Comparison of ENCODE assay signal across 23 cellular contexts in genomic region chr5:174106997-174107655, GRCh38.
A peak's percentile ranks its signal among the peaks of the same experiment; 100 is the strongest.
DNase-seq lines count a peak whose midpoint lies in the region; TF ChIP-seq lines count a peak whose summit lies in the region.
"Had no signal": no experiment of that assay in that cellular context is flagged by ENCODE, and none has a peak within 500 bp of the region (broad histone marks: within the 10 kb centered on the region; RNA-seq: fewer than 3 reads in every experiment).

No MANE protein-coding gene starts in this region.

- H3K36me3 Mint-ChIP-seq in glutamatergic neuron (ENCODE audit: unreplicated experiment) (no peaks in the 10 kb centered on the region), neural progenitor cell (no peaks in the 10 kb centered on the region)
- H3K36me3 Mint-ChIP-seq: CD8-positive, alpha-beta T cell had no signal

- TF ChIP-seq CTCF in LNCaP clone FGC (IDR thresholded peaks at IDR 0.05; ENCODE audit: control insufficient read depth, extremely low read depth, insufficient read depth) (no peak), glutamatergic neuron (IDR thresholded peaks at IDR 0.05; ENCODE audit: partially characterized antibody, unreplicated experiment) (no peak), neural progenitor cell (IDR thresholded peaks at IDR 0.05) (no peak), GM10266 (IDR thresholded peaks at IDR 0.05; ENCODE audit: control insufficient read depth, insufficient read depth, low read depth, missing control alignments) (no peak)

- no peak overlapping the region for H3K9ac ChIP-seq in neural progenitor cell
- H3K9ac ChIP-seq: SK-N-SH had no signal

- no peak overlapping the region for H3K4me3 Mint-ChIP-seq in glutamatergic neuron (ENCODE audit: unreplicated experiment)
- no peak overlapping the region for H3K4me3 Mint-ChIP-seq in neural progenitor cell
- H3K4me3 Mint-ChIP-seq: B cell; CD8-positive, alpha-beta T cell had no signal

- DNase-seq in H7 (peak; percentile 82), LNCaP clone FGC (ENCODE audit: low read depth) (peak; percentile 26), glutamatergic neuron (no peak), neural progenitor cell (ENCODE audit: low spot score) (peak; percentile 31), GM10266 (ENCODE audit: extremely low spot score) (no peak), DMS79 (lab: John Stamatoyannopoulos, UW) (no peak)
- DNase-seq in stimulated activated CD4-positive, alpha-beta T cell treated with anti-CD3 and anti-CD28 coated beads, Interleukin-4, amount 100 ng/mL, for 4 hours: no peak
- DNase-seq: Caco-2; CD8-positive, alpha-beta T cell; DND-41; NCI-H1092 treated with DMSO at 0.1 percent for 48 hours; NCI-H1436; NCI-H187; NCI-H2081 treated with DMSO at 0.1 percent for 48 hours; NCI-H2171; NCI-H524; NCI-H82; NK-92 treated with Interleukin-12 subunit alpha and Interleukin-12 subunit beta, amount 100 ng/mL, for 24 hours; PC-3; SK-N-SH; SW 1271 had no signal

- H3K4me3 ChIP-seq in H7 (ENCODE audit: insufficient read depth, low read depth, low read length) (no peak overlapping the region), LNCaP clone FGC (ENCODE audit: low read depth, low read length) (no peak overlapping the region), neural progenitor cell (no peak overlapping the region)

- no peak overlapping the region for H3K27ac ChIP-seq in neural progenitor cell
- H3K27ac ChIP-seq: C4-2B had no signal

- H2AFZ ChIP-seq in neural progenitor cell (replicated peaks): peak overlapping the region; percentile 18

- H4K20me1 ChIP-seq in neural progenitor cell (ENCODE audit: low read depth): no peaks in the 10 kb centered on the region

- peaks cover 9% of the 10 kb centered on the region for H3K4me1 ChIP-seq in neural progenitor cell
- H3K4me1 ChIP-seq: Caco-2 had no signal

- H3K27me3 Mint-ChIP-seq in glutamatergic neuron (ENCODE audit: unreplicated experiment): no peaks in the 10 kb centered on the region
- H3K27me3 Mint-ChIP-seq in neural progenitor cell (ENCODE audit: insufficient read depth, low read depth): peaks cover 5% of the 10 kb centered on the region

- no peak overlapping the region for H3K4me2 ChIP-seq in neural progenitor cell
- H3K4me2 ChIP-seq: SK-N-SH had no signal

- H3K4me1 Mint-ChIP-seq in glutamatergic neuron (ENCODE audit: low read depth, unreplicated experiment): peaks cover 6% of the 10 kb centered on the region
- peaks cover 19% of the 10 kb centered on the region for H3K4me1 Mint-ChIP-seq in neural progenitor cell
- H3K4me1 Mint-ChIP-seq: B cell had no signal

- H3K36me3 ChIP-seq in H7 (replicated peaks; ENCODE audit: control insufficient read depth, insufficient read depth, low read length) (no peaks in the 10 kb centered on the region), neural progenitor cell (no peaks in the 10 kb centered on the region)

- H3K27ac Mint-ChIP-seq in glutamatergic neuron (ENCODE audit: unreplicated experiment) (peak overlapping the region; percentile 35), neural progenitor cell (no peak overlapping the region)
- H3K27ac Mint-ChIP-seq: B cell; CD8-positive, alpha-beta T cell had no signal

- H3K9me3 Mint-ChIP-seq in glutamatergic neuron (ENCODE audit: unreplicated experiment) (no peaks in the 10 kb centered on the region), neural progenitor cell (no peaks in the 10 kb centered on the region)
- H3K9me3 Mint-ChIP-seq: CD8-positive, alpha-beta T cell had no signal

- H3F3A ChIP-seq in neural progenitor cell (ENCODE audit: low read depth): no peaks in the 10 kb centered on the region

- no peaks in the 10 kb centered on the region for H3K9me3 ChIP-seq in neural progenitor cell (ENCODE audit: low read depth)
- H3K9me3 ChIP-seq: Caco-2, SK-N-SH had no signal

- H3K27me3 ChIP-seq in H7 (ENCODE audit: control insufficient read depth, insufficient read depth, low read length) (no peaks in the 10 kb centered on the region), neural progenitor cell (no peaks in the 10 kb centered on the region)

- no peaks in the 10 kb centered on the region for H3K79me2 ChIP-seq in neural progenitor cell (ENCODE audit: low read depth)

Comparison
In these comparisons a context has a peak if more than half of its experiments do, and no peak if none do; other contexts are left out.
1. DNase-seq: peak in H7 (single experiment), LNCaP clone FGC (single experiment) and neural progenitor cell (single experiment); none in glutamatergic neuron (single experiment), GM10266 (single experiment), DMS79 (single experiment) and stimulated activated CD4-positive, alpha-beta T cell treated with anti-CD3 and anti-CD28 coated beads, Interleukin-4, amount 100 ng/mL, for 4 hours (0 of 2).